In the genomic region with DNA sequence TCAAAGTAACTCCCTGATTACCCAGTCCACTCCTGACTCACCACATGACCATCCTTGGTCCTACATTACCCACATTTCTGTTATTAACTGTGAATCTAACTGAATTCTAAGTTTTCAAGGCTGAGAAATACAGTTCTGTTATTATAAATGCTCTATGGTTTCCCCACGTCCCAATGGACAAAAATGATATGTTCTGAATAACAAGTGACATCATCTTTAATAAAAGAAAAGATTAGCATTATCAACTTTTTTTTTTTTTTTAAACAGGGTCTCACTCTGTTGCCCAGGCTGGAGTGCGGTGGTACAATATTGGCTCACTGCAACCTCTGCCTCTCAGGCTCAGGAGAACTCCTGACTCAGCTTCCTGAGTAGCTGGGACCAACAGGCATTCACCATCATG, we compare ENCODE assay signal across 26 cellular contexts. TPM values are rescaled to one million over a fixed set of nuclear protein-coding genes. Genes with fewer than 3 reads are reported as not detected.
DNase-seq lines count a peak whose midpoint lies in the region; ATAC-seq, FAIRE-seq and TF ChIP-seq lines count a peak whose summit lies in the region.
"Had no signal": no experiment of that assay in that cellular context is flagged by ENCODE, and none has a peak within 500 bp of the region (broad histone marks: within the 10 kb centered on the region; RNA-seq: fewer than 3 reads in every experiment).

No MANE protein-coding gene starts in this region.

- TF ChIP-seq CTCF in HEK293 (tag by site-specific recombination; IDR thresholded peaks at IDR 0.05) (no peak), endothelial cell of umbilical vein (IDR thresholded peaks at IDR 0.05; ENCODE audit: extremely low read depth in 1 of 2, insufficient read depth in 1 of 2, low read depth in 1 of 2, low read length in 2 of 2) (no peak), stomach (IDR thresholded peaks at IDR 0.05) (no peak)

- DNase-seq in ELR (ENCODE audit: low read depth) = peak; percentile 18
- DNase-seq in endothelial cell of umbilical vein (ENCODE audit: low read depth, low spot score) = no peak
- peak; percentile 10 for DNase-seq in iris pigment epithelial cell (ENCODE audit: low read depth)
- no peak for DNase-seq in stomach
- no peak for DNase-seq in UCSD-AML1 (lab: John Stamatoyannopoulos, UW; ENCODE audit: unreplicated experiment)
- DNase-seq in aorta = no peak
- DNase-seq: 8988T; ACHN; AML-193; BE2C; CD4-positive, alpha-beta T cell; CD8-positive, alpha-beta memory T cell; DMS 273 treated with DMSO at 0.1 percent for 48 hours; DMS79; EL; GF-D8; GOT3 had no signal

- no peaks in the 10 kb centered on the region for H3K9me1 ChIP-seq in endothelial cell of umbilical vein (replicated peaks; ENCODE audit: control insufficient read depth, extremely low read depth, insufficient read depth, low read length)

- H3K36me3 ChIP-seq in HEK293 (ENCODE audit: control insufficient read depth in 2 of 2, insufficient read depth in 1 of 2, low read length in 2 of 2) = no peaks in the 10 kb centered on the region
- H3K36me3 ChIP-seq in endothelial cell of umbilical vein (ENCODE audit: control insufficient read depth in 2 of 2, extremely low read depth in 1 of 2, insufficient read depth in 2 of 2, low read length in 2 of 2) = no peaks in the 10 kb centered on the region
- H3K36me3 ChIP-seq in stomach = no peaks in the 10 kb centered on the region
- H3K36me3 ChIP-seq in aorta (ENCODE audit: control insufficient read depth in 1 of 2, insufficient read depth in 2 of 2, low read length in 1 of 2) = no peaks in the 10 kb centered on the region
- H3K36me3 ChIP-seq: BE2C; BLaER1 treated with 17β-estradiol and CSF1 and Interleukin-3, amounts not matched to agents 10 nM and 100 nM; HAP-1 had no signal

- TF ChIP-seq POLR2A in endothelial cell of umbilical vein (IDR thresholded peaks at IDR 0.05; ENCODE audit: low read depth, low read length) = no peak
- no peak for TF ChIP-seq POLR2A in stomach (IDR thresholded peaks at IDR 0.05)

- BruUV-seq in endothelial cell of umbilical vein (replicated peaks; lab: Mats Ljungman, UMichigan) = no TSS peak

- no peak for ATAC-seq in aorta (ENCODE audit: low FRiP score)
- ATAC-seq: A549 had no signal

- no peak overlapping the region for H3K9ac ChIP-seq in endothelial cell of umbilical vein (replicated peaks; ENCODE audit: extremely low read depth, insufficient read depth, low read length)
- H3K9ac ChIP-seq: BLaER1 treated with 17β-estradiol and CSF1 and Interleukin-3, amounts not matched to agents 10 nM and 100 nM had no signal

- H3K27me3 ChIP-seq in endothelial cell of umbilical vein (ENCODE audit: control insufficient read depth in 2 of 2, insufficient read depth in 2 of 2, low read length in 2 of 2) (no peaks in the 10 kb centered on the region), stomach (no peaks in the 10 kb centered on the region), aorta (ENCODE audit: control insufficient read depth in 1 of 2, insufficient read depth in 2 of 2, low read length in 1 of 2) (no peaks in the 10 kb centered on the region)
- H3K27me3 ChIP-seq: BE2C; BLaER1 treated with 17β-estradiol and CSF1 and Interleukin-3, amounts not matched to agents 10 nM and 100 nM had no signal

- CTCF ChIA-PET in HEK293 (lab: Yijun Ruan, JAX) (interaction anchor here (1.7 kb wide), 1 partner anchor 128 kb away, joined by 4 read pairs; no protein-coding TSS in a partner anchor), endothelial cell of umbilical vein (lab: Charles Lee) (interaction anchor here (1.7 kb wide), 1 partner anchor 15 kb away, joined by 6 read pairs; no protein-coding TSS in a partner anchor)

- no peak overlapping the region for H3K27ac ChIP-seq in HEK293 (ENCODE audit: extremely low read depth, low read depth, low read length)
- H3K27ac ChIP-seq in endothelial cell of umbilical vein (ENCODE audit: insufficient read depth, low read depth, low read length) = no peak overlapping the region
- no peak overlapping the region for H3K27ac ChIP-seq in stomach
- no peak overlapping the region for H3K27ac ChIP-seq in aorta (ENCODE audit: low read depth in 1 of 2, low read length in 2 of 2)
- H3K27ac ChIP-seq: A549; BLaER1 treated with 17β-estradiol and CSF1 and Interleukin-3, amounts not matched to agents 10 nM and 100 nM had no signal

- no peak overlapping the region for H3K4me3 ChIP-seq in HEK293 (ENCODE audit: low read depth, low read length)
- H3K4me3 ChIP-seq in endothelial cell of umbilical vein (replicated peaks in 1 of 3; ENCODE audit: insufficient read depth in 1 of 3, low read depth in 1 of 3, low read length in 3 of 3) = no peak overlapping the region
- no peak overlapping the region for H3K4me3 ChIP-seq in stomach
- H3K4me3 ChIP-seq in aorta (ENCODE audit: low read length in 2 of 2) = no peak overlapping the region
- H3K4me3 ChIP-seq: A549; BLaER1 treated with 17β-estradiol and CSF1 and Interleukin-3, amounts not matched to agents 10 nM and 100 nM; HAP-1 had no signal

- FAIRE-seq in endothelial cell of umbilical vein (lab: Jason Lieb, UNC) = peak; percentile 12
- FAIRE-seq: A549, D721Med, GM12891, GM18507, H54 had no signal

- H3K4me1 ChIP-seq in HEK293 (ENCODE audit: control insufficient read depth, insufficient read depth, low read length) = no peaks in the 10 kb centered on the region
- no peaks in the 10 kb centered on the region for H3K4me1 ChIP-seq in endothelial cell of umbilical vein (ENCODE audit: control insufficient read depth, extremely low read depth, insufficient read depth, low read length)
- no peaks in the 10 kb centered on the region for H3K4me1 ChIP-seq in stomach
- H3K4me1 ChIP-seq in aorta (ENCODE audit: control insufficient read depth in 1 of 2, insufficient read depth in 2 of 2, low read length in 2 of 2) = no peaks in the 10 kb centered on the region
- H3K4me1 ChIP-seq: A549, BE2C had no signal

- no peak overlapping the region for H2AFZ ChIP-seq in endothelial cell of umbilical vein (ENCODE audit: low read depth, low read length)

- H3K79me2 ChIP-seq in endothelial cell of umbilical vein (ENCODE audit: control insufficient read depth, insufficient read depth, low read length) = no peaks in the 10 kb centered on the region

- H3K9me3 ChIP-seq in HEK293 (ENCODE audit: control insufficient read depth, insufficient read depth, low read depth, low read length) = no peaks in the 10 kb centered on the region
- H3K9me3 ChIP-seq in endothelial cell of umbilical vein (replicated peaks; ENCODE audit: control insufficient read depth, insufficient read depth, low read length) = no peaks in the 10 kb centered on the region
- no peaks in the 10 kb centered on the region for H3K9me3 ChIP-seq in stomach
- H3K9me3 ChIP-seq in aorta (ENCODE audit: control insufficient read depth, low read length) = no peaks in the 10 kb centered on the region
- H3K9me3 ChIP-seq: A549; BE2C; BLaER1 treated with 17β-estradiol and CSF1 and Interleukin-3, amounts not matched to agents 10 nM and 100 nM; HAP-1 had no signal

- 70 to 94% (median 91%) methylated on average over 2 of the region's 2 CpGs for WGBS in stomach, 5 donors
- 67 to 76% methylated on average over 2 of the region's 2 CpGs for WGBS in aorta, 2 donors

- no peak overlapping the region for H3K4me2 ChIP-seq in endothelial cell of umbilical vein (ENCODE audit: insufficient read depth, low read length)
- H3K4me2 ChIP-seq: A549; BLaER1 treated with 17β-estradiol and CSF1 and Interleukin-3, amounts not matched to agents 10 nM and 100 nM had no signal

- dilution Hi-C loops in endothelial cell of umbilical vein (cut with MboI; ENCODE audit: extremely low pct_ligation_motif_present, low sequenced_read_pairs) = no loop called here

- POLR2A ChIA-PET in HEK293 (lab: Yijun Ruan, JAX) (no interaction called here), endothelial cell of umbilical vein (lab: Charles Lee) (interaction anchor here (0.7 kb wide), 1 partner anchor 314 kb away, joined by 5 read pairs; no protein-coding TSS in a partner anchor)

- H4K20me1 ChIP-seq in endothelial cell of umbilical vein (replicated peaks; ENCODE audit: control insufficient read depth, extremely low read depth, insufficient read depth, low read length) = no peaks in the 10 kb centered on the region
- H4K20me1 ChIP-seq: BLaER1 treated with 17β-estradiol and CSF1 and Interleukin-3, amounts not matched to agents 10 nM and 100 nM had no signal

- intact Hi-C loops in endothelial cell of umbilical vein (cut with micrococcal nuclease) (no loop called here), stomach (cut with DNase I; ENCODE audit: low total_unique reads) (no loop called here), aorta (cut with DNase I) (no loop called here)

- TF ChIP-seq EP300 in stomach (IDR thresholded peaks at IDR 0.05) = no peak

TF ChIP-seq in HEK293, 187 proteins besides CTCF, POLR2A, EP300 and RAD21 (continues in another document):
- TF ChIP-seq MYNN (tag by site-specific recombination; IDR thresholded peaks at IDR 0.05; ENCODE audit: borderline replicate concordance) (no peak), OVOL3 (tag by site-specific recombination; IDR thresholded peaks at IDR 0.05) (no peak), ZNF121 (tag by site-specific recombination; IDR thresholded peaks at IDR 0.05) (0 out of 2 replicates have a peak, but pooled peaks have one; percentile 47)

TF ChIP-seq in endothelial cell of umbilical vein, 7 proteins besides CTCF, POLR2A, EP300 and RAD21 (continues in another document):
- TF ChIP-seq GATA2 (IDR thresholded peaks at IDR 0.05; ENCODE audit: insufficient read depth, insufficient read length, low read depth, low read length) (no peak), JUN (IDR thresholded peaks at IDR 0.05; ENCODE audit: borderline replicate concordance, insufficient read depth, insufficient read length, low read depth) (no peak), MAX (IDR thresholded peaks at IDR 0.05; ENCODE audit: insufficient read depth, insufficient read length) (no peak), MYC (IDR thresholded peaks at IDR 0.05; ENCODE audit: low read depth, low read length) (no peak), FOS (IDR thresholded peaks at IDR 0.05; ENCODE audit: borderline replicate concordance, insufficient read depth, low read length) (no peak)

RNA-seq across cellular contexts. Expression of gene ZSWIM5, which starts 59.6 kb away (rescaled TPM):
- total RNA-seq in endothelial cell of umbilical vein = 1.6 and 1.7 TPM in 2 replicates
- 3.9 and 4.3 TPM in 2 replicates for polyA plus RNA-seq in endothelial cell of umbilical vein
- polyA plus RNA-seq in endothelial cell of umbilical vein (2011; cell fraction: cytosol; rRNA removed) = 1.7 TPM in 2 replicates
- 6.8 and 8.0 TPM in 2 replicates for polyA plus RNA-seq in endothelial cell of umbilical vein (2011; cell fraction: nucleus; rRNA removed)
- polyA plus RNA-seq in endothelial cell of umbilical vein (2012) = 1.1 and 1.6 TPM in 2 replicates
- polyA minus RNA-seq in endothelial cell of umbilical vein = 5.9 and 7.3 TPM in 2 replicates
- 2.8 TPM for polyA minus RNA-seq in endothelial cell of umbilical vein (2011; cell fraction: cytosol; rRNA and poly(A)+ RNA removed)
- 3.8 and 4.8 TPM in 2 replicates for polyA minus RNA-seq in endothelial cell of umbilical vein (2011; cell fraction: nucleus; rRNA and poly(A)+ RNA removed)
- total RNA-seq in stomach = 10 to 100 TPM in 1 of 5 donors, 1 to 10 TPM in 2, under 1 TPM in 2; 0.45 to 10.1 (median 2.2) TPM
- under 1 TPM; 0.75 to 0.98 (median 0.76) TPM for polyA plus RNA-seq in stomach
- total RNA-seq in aorta = 1 to 10 TPM; 2.1 to 2.8 TPM
- polyA plus RNA-seq in aorta = 1 to 10 TPM in 1 of 2 donors, under 1 TPM in 1; 0.25 to 1.4 TPM
- polyA plus RNA-seq: CD14-positive monocyte had no signal

Comparison
In these comparisons a context has a peak if more than half of its experiments do, and no peak if none do; other contexts are left out.
1. DNase-seq: peak in ELR (single experiment) and iris pigment epithelial cell (single experiment); none in endothelial cell of umbilical vein (single experiment), stomach (single experiment), UCSD-AML1 (single experiment) and aorta (0 of 2).